8 cellular contexts compared by ENCODE assay signal in the genomic region with DNA sequence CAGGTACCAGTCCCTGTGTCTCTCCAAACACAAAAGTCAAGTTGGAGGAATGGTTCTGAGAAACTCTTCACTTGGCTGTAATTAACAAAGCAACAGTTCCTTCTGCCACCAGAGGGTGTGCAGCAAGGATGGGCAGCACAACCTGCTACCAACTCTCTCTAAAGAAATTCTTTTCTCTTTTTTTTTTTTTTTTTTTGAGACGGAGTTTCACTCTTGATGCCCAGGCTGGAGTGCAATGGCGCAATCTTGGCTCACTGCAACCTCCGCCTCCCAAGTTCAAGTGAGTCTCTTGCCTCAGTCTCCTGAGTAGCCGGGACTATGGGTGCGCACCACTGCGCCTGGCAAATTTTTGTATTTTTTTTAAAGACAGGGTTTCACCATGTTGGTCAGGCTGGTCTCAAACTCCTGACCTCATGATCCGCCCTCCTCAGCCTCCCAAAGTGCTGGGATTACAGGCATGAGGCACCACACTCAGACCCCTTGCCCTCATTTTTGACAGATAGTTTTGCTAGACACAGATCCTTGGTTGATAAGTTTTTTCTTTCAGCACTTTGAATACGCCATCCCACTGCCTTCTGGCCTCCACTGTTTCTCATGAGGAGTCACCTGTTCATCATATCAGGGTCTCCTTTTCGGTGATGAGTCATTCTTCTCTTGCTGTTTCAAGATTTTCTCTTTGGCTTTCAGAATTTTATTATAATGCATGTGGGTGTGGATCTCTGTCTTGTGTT.
DNase-seq lines count a peak whose midpoint lies in the region; ATAC-seq, FAIRE-seq and TF ChIP-seq lines count a peak whose summit lies in the region.

No MANE protein-coding gene starts in this region.

- DNase-seq in AG04449 (ENCODE audit: low read depth, low spot score) (no peak), T-helper 1 cell (peak in 4 of 5 donors; percentile 30 to 52 (median 33)), fibroblast of gingiva (ENCODE audit: low read depth) (peak; percentile 29), H54 (ENCODE audit: insufficient read length, low spot score) (no peak), globus pallidus (ENCODE audit: low spot score) (no peak)
- DNase-seq in stimulated activated effector memory CD8-positive, alpha-beta T cell treated with anti-CD3 and anti-CD28 coated beads, Interleukin-12 subunit alpha, Interleukin-12 subunit beta, amount 100 ng/mL, for 72 hours (ENCODE audit: low spot score in 2 of 2) = no peak

- H3K4me3 ChIP-seq in AG04449 (ENCODE audit: low read depth, low read length) = no peak overlapping the region

- H3K27ac Mint-ChIP-seq in stimulated activated effector memory CD8-positive, alpha-beta T cell treated with anti-CD3 and anti-CD28 coated beads, Interleukin-12 subunit alpha, Interleukin-12 subunit beta, amount 100 ng/mL, for 72 hours = no peak overlapping the region

- FAIRE-seq in H54 (lab: Jason Lieb, UNC) = no peak

- peak; percentile 31 for TF ChIP-seq CTCF in AG04449 (IDR thresholded peaks at IDR 0.05; ENCODE audit: insufficient read depth, low read length, missing control alignments)

- CTCF ChIA-PET in AG04449 (lab: Yijun Ruan, JAX) = interaction anchor here (0.7 to 2.9 kb wide), 7 partner anchors 8 to 752 kb away, joined by 3 to 11 read pairs (median 3); partner anchors contain the start of gene DEGS1

- no peaks in the 10 kb centered on the region for H3K9me3 Mint-ChIP-seq in stimulated activated effector memory CD8-positive, alpha-beta T cell treated with anti-CD3 and anti-CD28 coated beads, Interleukin-12 subunit alpha, Interleukin-12 subunit beta, amount 100 ng/mL, for 72 hours

- H3K4me3 Mint-ChIP-seq in stimulated activated effector memory CD8-positive, alpha-beta T cell treated with anti-CD3 and anti-CD28 coated beads, Interleukin-12 subunit alpha, Interleukin-12 subunit beta, amount 100 ng/mL, for 72 hours = peak overlapping the region; percentile 15

- POLR2A ChIA-PET in AG04449 (lab: Yijun Ruan, JAX) = no interaction called here

- H3K4me1 Mint-ChIP-seq in stimulated activated effector memory CD8-positive, alpha-beta T cell treated with anti-CD3 and anti-CD28 coated beads, Interleukin-12 subunit alpha, Interleukin-12 subunit beta, amount 100 ng/mL, for 72 hours = peaks cover 34% of the 10 kb centered on the region

- no peak for TF ChIP-seq POLR2A in H54 (IDR thresholded peaks at IDR 0.05; ENCODE audit: low read depth, low read length)

- peaks cover 7% of the 10 kb centered on the region for H3K36me3 Mint-ChIP-seq in stimulated activated effector memory CD8-positive, alpha-beta T cell treated with anti-CD3 and anti-CD28 coated beads, Interleukin-12 subunit alpha, Interleukin-12 subunit beta, amount 100 ng/mL, for 72 hours

- ATAC-seq in GM18867 (IDR thresholded peaks at IDR 0.05; ENCODE audit: unreplicated experiment) (peak; percentile 43), GM21515 (IDR thresholded peaks at IDR 0.05; ENCODE audit: unreplicated experiment) (no peak)
- ATAC-seq in stimulated activated effector memory CD8-positive, alpha-beta T cell treated with anti-CD3 and anti-CD28 coated beads, Interleukin-12 subunit alpha, Interleukin-12 subunit beta, amount 100 ng/mL, for 72 hours = no peak

Comparison
In these comparisons a context has a peak if more than half of its experiments do, and no peak if none do; other contexts are left out.
1. DNase-seq: peak in T-helper 1 cell (4 of 5) and fibroblast of gingiva (single experiment); none in AG04449 (single experiment), stimulated activated effector memory CD8-positive, alpha-beta T cell treated with anti-CD3 and anti-CD28 coated beads, Interleukin-12 subunit alpha, Interleukin-12 subunit beta, amount 100 ng/mL, for 72 hours (0 of 2), H54 (single experiment) and globus pallidus (single experiment).